Comparison of ENCODE assay signal across 8 cellular contexts in the genomic region with DNA sequence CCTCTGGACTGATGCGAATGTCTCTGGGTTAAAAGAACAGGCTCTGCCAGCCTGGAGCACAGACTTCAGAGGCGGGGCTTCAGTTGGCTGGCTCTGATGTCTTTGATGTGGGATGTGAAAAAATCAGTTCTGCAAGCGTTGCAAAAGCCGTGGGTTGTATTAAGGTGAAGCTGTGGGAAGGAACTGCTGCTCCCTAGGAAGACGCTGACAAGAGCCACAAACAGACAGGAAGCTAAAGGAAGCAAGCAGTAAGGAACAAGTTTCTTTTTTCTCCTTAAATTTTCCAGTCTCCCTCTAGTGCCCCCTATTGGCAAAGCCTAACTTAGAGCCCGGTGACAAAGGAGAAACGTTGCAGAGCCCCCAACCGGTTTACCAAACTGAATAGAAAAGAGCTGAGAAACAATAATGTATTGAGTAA.
DNase-seq lines count a peak whose midpoint lies in the region; ATAC-seq, FAIRE-seq and TF ChIP-seq lines count a peak whose summit lies in the region.

No MANE protein-coding gene starts in this region.

- TF ChIP-seq POLR2A in GM12892 (IDR thresholded peaks at IDR 0.05; ENCODE audit: low read depth, low read length), result no peak

- DNase-seq in H4 (ENCODE audit: low spot score), result peak; percentile 86
- peak; percentile 1 for DNase-seq in RKO (ENCODE audit: low spot score)
- DNase-seq in foreskin melanocyte, result peak; percentile 72
- DNase-seq in retinal pigment epithelial cell (ENCODE audit: low read depth), result peak; percentile 8
- DNase-seq in GM12892 (ENCODE audit: insufficient read length), result no peak
- no peak for DNase-seq in RCC 7860 (ENCODE audit: low spot score)

- H3K4me3 ChIP-seq in retinal pigment epithelial cell (ENCODE audit: low read length), result no peak overlapping the region

- ATAC-seq in GM21360 (IDR thresholded peaks at IDR 0.05; ENCODE audit: unreplicated experiment), result no peak
- ATAC-seq in HG03135 (IDR thresholded peaks at IDR 0.05; ENCODE audit: unreplicated experiment), result no peak

- TF ChIP-seq CTCF in retinal pigment epithelial cell (conservative IDR thresholded peaks at IDR 0.05; ENCODE audit: low read depth, low read length), result peak; percentile 84

- FAIRE-seq in GM12892 (lab: Jason Lieb, UNC) (no peak), RCC 7860 (lab: Jason Lieb, UNC) (no peak)

Comparison
In these comparisons a context has a peak if more than half of its experiments do, and no peak if none do; other contexts are left out.
1. DNase-seq: peak in H4 (single experiment), RKO (single experiment), foreskin melanocyte (single experiment) and retinal pigment epithelial cell (single experiment); none in GM12892 (single experiment) and RCC 7860 (single experiment).